10 cellular contexts compared by ENCODE assay signal in the genomic region with DNA sequence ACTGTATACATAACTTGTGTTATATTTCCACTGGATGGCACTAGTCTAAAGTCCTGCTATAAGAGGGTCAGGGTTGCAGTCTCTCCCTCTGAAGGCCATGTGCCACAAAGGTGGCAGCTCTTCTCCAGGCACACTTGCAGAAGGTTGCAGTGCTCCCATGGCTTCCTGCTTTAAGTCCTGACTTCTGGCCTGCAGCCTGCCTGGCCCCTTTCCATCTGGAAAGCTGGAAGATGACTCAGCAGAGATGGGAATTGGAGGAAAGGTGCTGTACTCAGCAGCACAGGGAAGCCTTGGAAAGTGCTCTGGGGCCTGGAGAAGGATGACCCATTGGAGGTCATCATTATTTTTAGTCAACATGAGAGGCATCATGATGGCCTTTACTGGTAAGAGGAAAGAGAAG. TPM values are rescaled to one million over a fixed set of nuclear protein-coding genes. Genes with fewer than 3 reads are reported as not detected.
A peak's percentile ranks its signal among the peaks of the same experiment; 100 is the strongest.
DNase-seq lines count a peak whose midpoint lies in the region; ATAC-seq and TF ChIP-seq lines count a peak whose summit lies in the region.
"Had no signal": no experiment of that assay in that cellular context is flagged by ENCODE, and none has a peak within 500 bp of the region (broad histone marks: within the 10 kb centered on the region; RNA-seq: fewer than 3 reads in every experiment).

No MANE protein-coding gene starts in this region.

- no peaks in the 10 kb centered on the region for H3K9me3 Mint-ChIP-seq in effector memory CD8-positive, alpha-beta T cell

- H3K36me3 ChIP-seq in HCT116 (ENCODE audit: control insufficient read depth in 1 of 2, insufficient read depth in 2 of 2, low read length in 2 of 2): no peaks in the 10 kb centered on the region
- no peaks in the 10 kb centered on the region for H3K36me3 ChIP-seq in testis (ENCODE audit: low read depth, missing control alignments)

- peaks cover 28 to 31% of the 10 kb centered on the region in 2 donors for H3K27me3 Mint-ChIP-seq in effector memory CD8-positive, alpha-beta T cell

- ATAC-seq in HCT116: peak; percentile 84
- ATAC-seq in HG02588 (IDR thresholded peaks at IDR 0.05; ENCODE audit: unreplicated experiment): no peak
- no peak for ATAC-seq in effector memory CD8-positive, alpha-beta T cell (replicated peaks)

- no peak for TF ChIP-seq POLR2A in HCT116 (IDR thresholded peaks at IDR 0.05; ENCODE audit: borderline replicate concordance, extremely low read depth, insufficient read depth, insufficient read length)
- TF ChIP-seq POLR2A in testis (IDR thresholded peaks at IDR 0.05): no peak

- H3K36me3 Mint-ChIP-seq in effector memory CD8-positive, alpha-beta T cell (ENCODE audit: insufficient read depth): no peaks in the 10 kb centered on the region

- peak; percentile 49 for DNase-seq in HCT116 (ENCODE audit: low read depth, low spot score)
- peak; percentile 79 for DNase-seq in amniotic epithelial cell (ENCODE audit: low read depth)
- peak; percentile 7 for DNase-seq in iPS-NIHi11 (ENCODE audit: low spot score)
- peak; percentile 71 for DNase-seq in testis
- no peak for DNase-seq in NCI-H345 treated with DMSO at 0.1 percent for 48 hours (lab: John Stamatoyannopoulos, UW; ENCODE audit: unreplicated experiment)
- DNase-seq in activated naive CD4-positive, alpha-beta T cell treated with Interleukin-2 at 50 U/mL for 16 hours: no peak
- no peak for DNase-seq in effector memory CD8-positive, alpha-beta T cell
- DNase-seq: activated CD8-positive, alpha-beta memory T cell treated with anti-CD3 and anti-CD28 coated beads for 24 hours; NCI-H1048 had no signal

- H3K4me1 ChIP-seq in HCT116 (ENCODE audit: control insufficient read depth in 1 of 2, insufficient read depth in 2 of 2, low read length in 2 of 2) (peaks cover 7 to 14% of the 10 kb centered on the region in 2 experiments), testis (peaks cover 6% of the 10 kb centered on the region)

- H3K27ac Mint-ChIP-seq in effector memory CD8-positive, alpha-beta T cell: no peak overlapping the region

- no peaks in the 10 kb centered on the region for H3K79me2 ChIP-seq in HCT116 (ENCODE audit: insufficient read depth, low read length)

- H3K4me3 ChIP-seq in HCT116 (replicated peaks in 1 of 2; ENCODE audit: low read depth in 1 of 2, low read length in 2 of 2): no peak overlapping the region
- no peak overlapping the region for H3K4me3 ChIP-seq in testis

- BruUV-seq in HCT116 (replicated peaks; lab: Mats Ljungman, UMichigan): no TSS peak

- H3K9me2 ChIP-seq in HCT116 (ENCODE audit: insufficient read depth): no peaks in the 10 kb centered on the region

- H3K9ac ChIP-seq in HCT116 (ENCODE audit: low read length): no peak overlapping the region

- intact Hi-C loops in HCT116 (cut with micrococcal nuclease): no loop called here
- intact Hi-C loops in testis (cut with DNase I; ENCODE audit: low total_unique reads): no loop called here

- peak; percentile 25; the same call in 1 of the 2 replicates for TF ChIP-seq RAD21 in HCT116 (IDR thresholded peaks at IDR 0.05; ENCODE audit: low read depth)

- no peaks in the 10 kb centered on the region for H4K20me1 ChIP-seq in HCT116 (ENCODE audit: insufficient read depth)

- H3K27me3 ChIP-seq in HCT116 (ENCODE audit: insufficient read depth, low read length): no peaks in the 10 kb centered on the region
- no peaks in the 10 kb centered on the region for H3K27me3 ChIP-seq in testis

- no peaks in the 10 kb centered on the region for H3K4me1 Mint-ChIP-seq in effector memory CD8-positive, alpha-beta T cell (ENCODE audit: low read depth in 2 of 2)

- RAD21 ChIA-PET in HCT116 (lab: Charles Lee; ENCODE audit: low non-redundant PET in 1 of 2, low total read pairs in 2 of 2, uncharacterized antibody in 2 of 2, unreplicated experiment in 2 of 2): no interaction called here

- no peak overlapping the region for H3K4me3 Mint-ChIP-seq in effector memory CD8-positive, alpha-beta T cell

- peak overlapping the region; percentile 7 for H2AFZ ChIP-seq in HCT116 (ENCODE audit: low read depth, low read length, poor library complexity, severe bottlenecking)

- POLR2A ChIA-PET in HCT116 (lab: Charles Lee): no interaction called here

- CTCF ChIA-PET in HCT116 (lab: Charles Lee): no interaction called here

- H3K9me3 ChIP-seq in HCT116 (ENCODE audit: control insufficient read depth in 1 of 2, insufficient read depth in 1 of 2, low read depth in 1 of 2, low read length in 2 of 2) (no peaks in the 10 kb centered on the region), testis (no peaks in the 10 kb centered on the region)

- TF ChIP-seq CTCF in HCT116 (IDR thresholded peaks at IDR 0.05 in 2 of 3, conservative IDR thresholded peaks at IDR 0.05 in 1 of 3; ENCODE audit: borderline replicate concordance in 1 of 3, insufficient read depth in 1 of 3, low read depth in 2 of 3, low read length in 2 of 3) (peak in 1 of 3 experiments; percentile 9; a peak in 1 of 6 replicates), testis (IDR thresholded peaks at IDR 0.05) (no peak)

- H3K4me2 ChIP-seq in HCT116 (ENCODE audit: low read length): peak overlapping the region; percentile 47

- H3K27ac ChIP-seq in HCT116 (ENCODE audit: low read depth, low read length) (no peak overlapping the region), testis (no peak overlapping the region)

TF ChIP-seq in HCT116, 20 proteins besides CTCF, POLR2A, EP300 and RAD21 (continues in another document):
- TF ChIP-seq, protein P1, sequence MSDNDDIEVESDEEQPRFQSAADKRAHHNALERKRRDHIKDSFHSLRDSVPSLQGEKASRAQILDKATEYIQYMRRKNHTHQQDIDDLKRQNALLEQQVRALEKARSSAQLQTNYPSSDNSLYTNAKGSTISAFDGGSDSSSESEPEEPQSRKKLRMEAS (IDR thresholded peaks at IDR 0.05): peak; percentile 78
- no peak for TF ChIP-seq YY1 (IDR thresholded peaks at IDR 0.05; ENCODE audit: extremely low read depth, insufficient replicate concordance, low read depth, low read length)
- peak; percentile 45; the same call in 1 of the 2 replicates for TF ChIP-seq FOSL1 (IDR thresholded peaks at IDR 0.05; ENCODE audit: low read depth)
- no peak for TF ChIP-seq EZH2phosphoT487 (IDR thresholded peaks at IDR 0.05; ENCODE audit: borderline replicate concordance)
- TF ChIP-seq ELF1 (IDR thresholded peaks at IDR 0.05; ENCODE audit: borderline replicate concordance, low read depth): 0 out of 2 replicates have a peak, but pooled peaks have one; percentile 16
- no peak for TF ChIP-seq TCF7L2 (IDR thresholded peaks at IDR 0.05; ENCODE audit: borderline replicate concordance, extremely low read depth, insufficient read depth, insufficient read length)
- TF ChIP-seq ZFX (IDR thresholded peaks at IDR 0.05): no peak
- TF ChIP-seq SIN3A (IDR thresholded peaks at IDR 0.05; ENCODE audit: low read depth): no peak
- no peak for TF ChIP-seq POLR2AphosphoS5 (IDR thresholded peaks at IDR 0.05; ENCODE audit: low read depth, low read length)
- 0 out of 2 replicates have a peak, but pooled peaks have one; percentile 41 for TF ChIP-seq CBX3 (IDR thresholded peaks at IDR 0.05; ENCODE audit: low read depth)
- TF ChIP-seq, protein P2, sequence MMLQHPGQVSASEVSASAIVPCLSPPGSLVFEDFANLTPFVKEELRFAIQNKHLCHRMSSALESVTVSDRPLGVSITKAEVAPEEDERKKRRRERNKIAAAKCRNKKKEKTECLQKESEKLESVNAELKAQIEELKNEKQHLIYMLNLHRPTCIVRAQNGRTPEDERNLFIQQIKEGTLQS (IDR thresholded peaks at IDR 0.05): no peak
- no peak for TF ChIP-seq ZNF274 (IDR thresholded peaks at IDR 0.05; ENCODE audit: low read depth, low read length)
- TF ChIP-seq SRF (IDR thresholded peaks at IDR 0.05; ENCODE audit: low read depth): no peak
- no peak for TF ChIP-seq EZH2 (IDR thresholded peaks at IDR 0.05)
- no peak for TF ChIP-seq EGR1 (IDR thresholded peaks at IDR 0.05; ENCODE audit: low read depth)
- TF ChIP-seq JUND (IDR thresholded peaks at IDR 0.05): no peak
- no peak for TF ChIP-seq ZBTB33 (IDR thresholded peaks at IDR 0.05; ENCODE audit: extremely low read depth, insufficient replicate concordance, low read length)
- TF ChIP-seq CEBPB (IDR thresholded peaks at IDR 0.05; ENCODE audit: low read depth): 0 out of 2 replicates have a peak, but pooled peaks have one; percentile 32

RNA-seq across cellular contexts. Expression of gene MRPL3, which starts 40.9 kb away (rescaled TPM):
- total RNA-seq in HCT116 (2021; ENCODE audit: unreplicated experiment) (142 TPM), testis (10 to 100 TPM; 66.3 to 86.2 TPM)
- polyA plus RNA-seq in HCT116 (2012): 69.8 and 88.1 TPM in 2 replicates
- 104 TPM for polyA plus RNA-seq in testis (ENCODE audit: insufficient read depth, low read depth, low replicate concordance)

Comparison
In these comparisons a context has a peak if more than half of its experiments do, and no peak if none do; other contexts are left out.
1. DNase-seq: peak in HCT116 (single experiment), amniotic epithelial cell (single experiment), iPS-NIHi11 (single experiment) and testis (single experiment); none in NCI-H345 treated with DMSO at 0.1 percent for 48 hours (single experiment), activated naive CD4-positive, alpha-beta T cell treated with Interleukin-2 at 50 U/mL for 16 hours (single experiment) and effector memory CD8-positive, alpha-beta T cell (0 of 3).